32 cellular contexts compared by ENCODE assay signal in genomic region chr19:55615553-55616394, GRCh38.
"Had no signal": no experiment of that assay in that cellular context is flagged by ENCODE, and none has a peak within 500 bp of the region (broad histone marks: within the 10 kb centered on the region; RNA-seq: fewer than 3 reads in every experiment).

No MANE protein-coding gene starts in this region.

- H3K9me3 Mint-ChIP-seq: activated CD4-positive, alpha-beta memory T cell treated with anti-CD3 and anti-CD28 coated beads for 36 hours; activated CD4-positive, alpha-beta T cell treated with anti-CD3 and anti-CD28 coated beads, Interleukin-2, amount 10 ng/mL, durations not matched to agents 24 days and 14 days; activated naive CD4-positive, alpha-beta T cell treated with anti-CD3 and anti-CD28 coated beads for 36 hours; activated naive CD4-positive, alpha-beta T cell treated with anti-CD3 and anti-CD28 coated beads, Interleukin-2, amount 50 U/mL, for 24 hours; activated naive CD8-positive, alpha-beta T cell treated with anti-CD3 and anti-CD28 coated beads for 36 hours; activated naive CD8-positive, alpha-beta T cell treated with anti-CD3 and anti-CD28 coated beads, Interleukin-2, amount 50 U/mL, for 24 hours; activated T-helper 1 cell treated with anti-CD3 and anti-CD28 coated beads, Interleukin-12 subunit alpha, Interleukin-12 subunit beta, Interleukin-2, Interleukin-4 antibody, amounts not matched to agents 30 ng/mL and 10 ng/mL and 1 ng/mL, durations not matched to agents 14 hours and 24 hours and 36 hours; activated T-helper 2 cell treated with anti-CD3 and anti-CD28 coated beads, Interferon-gamma antibody, Interleukin-2, Interleukin-4, amounts not matched to agents 10 μg/mL and 5 μg/mL and 100 μg/mL, durations not matched to agents 14 hours and 24 hours and 36 hours had no signal

- DNase-seq: activated CD4-positive, alpha-beta memory T cell treated with anti-CD3 and anti-CD28 coated beads for 36 hours; activated CD4-positive, alpha-beta T cell treated with anti-CD3 and anti-CD28 coated beads for 36 hours; activated CD4-positive, alpha-beta T cell treated with anti-CD3 and anti-CD28 coated beads, Interleukin-2, amount 10 ng/mL, durations not matched to agents 24 days and 14 days; activated CD4-positive, CD25-positive, alpha-beta regulatory T cell; activated CD4-positive, CD25-positive, alpha-beta regulatory T cell treated with anti-CD3 and anti-CD28 coated beads, Interleukin-2, amount 50 U/mL, for 72 hours; activated CD8-positive, alpha-beta memory T cell treated with anti-CD3 and anti-CD28 coated beads, Interleukin-2, amount 10 ng/mL, durations not matched to agents 7 days and 5 days; activated CD8-positive, alpha-beta memory T cell treated with anti-CD3 and anti-CD28 coated beads, Interleukin-2, amount 50 U/mL, for 4 hours; activated CD8-positive, alpha-beta T cell treated with anti-CD3 and anti-CD28 coated beads, Interleukin-2, amount 10 ng/mL, durations not matched to agents 7 days and 5 days; activated effector memory CD4-positive, alpha-beta T cell treated with anti-CD3 and anti-CD28 coated beads, Interleukin-2, amount 50 U/mL, for 16 hours; activated naive CD4-positive, alpha-beta T cell treated with anti-CD3 and anti-CD28 coated beads for 36 hours; activated naive CD8-positive, alpha-beta T cell treated with anti-CD3 and anti-CD28 coated beads for 36 hours; activated naive CD8-positive, alpha-beta T cell treated with anti-CD3 and anti-CD28 coated beads, Interleukin-2, amount 50 U/mL, for 24 hours; activated T-cell treated with anti-CD3 and anti-CD28 coated beads, Interleukin-2, amount 50 U/mL, for 1 hour; activated T-cell treated with anti-CD3 and anti-CD28 coated beads, Interleukin-2, amount 50 U/mL, for 48 hours; adrenal gland; amygdala; aorta; body of pancreas; central memory CD4-positive, alpha-beta T cell; cerebellar nuclear complex; colonic mucosa; effector CD8-positive, alpha-beta T cell; esophagus squamous epithelium; foreskin melanocyte; T-helper 2 cell had no signal

- H3K36me3 ChIP-seq: colonic mucosa had no signal

- H3K4me3 ChIP-seq: adrenal gland, body of pancreas, cardiac muscle cell, colonic mucosa, esophagus squamous epithelium, gastroesophageal sphincter had no signal

- FAIRE-seq: endometrium, endothelial cell of umbilical vein had no signal

- H3K27ac Mint-ChIP-seq: activated CD4-positive, alpha-beta memory T cell treated with anti-CD3 and anti-CD28 coated beads for 36 hours; activated CD4-positive, alpha-beta T cell treated with anti-CD3 and anti-CD28 coated beads for 36 hours; activated CD4-positive, alpha-beta T cell treated with anti-CD3 and anti-CD28 coated beads, Interleukin-2, amount 10 ng/mL, durations not matched to agents 24 days and 14 days; activated CD8-positive, alpha-beta memory T cell treated with anti-CD3 and anti-CD28 coated beads, Interleukin-2, amount 10 ng/mL, durations not matched to agents 7 days and 5 days; activated CD8-positive, alpha-beta T cell treated with anti-CD3 and anti-CD28 coated beads, Interleukin-2, amount 10 ng/mL, durations not matched to agents 7 days and 5 days; activated naive CD4-positive, alpha-beta T cell treated with anti-CD3 and anti-CD28 coated beads for 36 hours; activated naive CD4-positive, alpha-beta T cell treated with anti-CD3 and anti-CD28 coated beads, Interleukin-2, amount 50 U/mL, for 24 hours; activated naive CD8-positive, alpha-beta T cell treated with anti-CD3 and anti-CD28 coated beads for 36 hours; activated naive CD8-positive, alpha-beta T cell treated with anti-CD3 and anti-CD28 coated beads, Interleukin-2, amount 50 U/mL, for 24 hours; activated T-helper 1 cell treated with anti-CD3 and anti-CD28 coated beads, Interleukin-12 subunit alpha, Interleukin-12 subunit beta, Interleukin-2, Interleukin-4 antibody, amounts not matched to agents 30 ng/mL and 10 ng/mL and 1 ng/mL, durations not matched to agents 14 hours and 24 hours and 36 hours; activated T-helper 2 cell treated with anti-CD3 and anti-CD28 coated beads, Interferon-gamma antibody, Interleukin-2, Interleukin-4, amounts not matched to agents 10 μg/mL and 5 μg/mL and 100 μg/mL, durations not matched to agents 14 hours and 24 hours and 36 hours had no signal

- H3K27me3 Mint-ChIP-seq: activated CD4-positive, alpha-beta memory T cell treated with anti-CD3 and anti-CD28 coated beads for 36 hours; activated CD4-positive, alpha-beta T cell treated with anti-CD3 and anti-CD28 coated beads for 36 hours; activated CD4-positive, alpha-beta T cell treated with anti-CD3 and anti-CD28 coated beads, Interleukin-2, amount 10 ng/mL, durations not matched to agents 24 days and 14 days; activated CD8-positive, alpha-beta memory T cell treated with anti-CD3 and anti-CD28 coated beads, Interleukin-2, amount 10 ng/mL, durations not matched to agents 7 days and 5 days; activated naive CD4-positive, alpha-beta T cell treated with anti-CD3 and anti-CD28 coated beads, Interleukin-2, amount 50 U/mL, for 24 hours; activated naive CD8-positive, alpha-beta T cell treated with anti-CD3 and anti-CD28 coated beads for 36 hours; activated naive CD8-positive, alpha-beta T cell treated with anti-CD3 and anti-CD28 coated beads, Interleukin-2, amount 50 U/mL, for 24 hours had no signal

- H3K4me3 Mint-ChIP-seq: activated CD4-positive, alpha-beta memory T cell treated with anti-CD3 and anti-CD28 coated beads for 36 hours; activated CD4-positive, alpha-beta T cell treated with anti-CD3 and anti-CD28 coated beads for 36 hours; activated CD4-positive, alpha-beta T cell treated with anti-CD3 and anti-CD28 coated beads, Interleukin-2, amount 10 ng/mL, durations not matched to agents 24 days and 14 days; activated CD8-positive, alpha-beta memory T cell treated with anti-CD3 and anti-CD28 coated beads, Interleukin-2, amount 10 ng/mL, durations not matched to agents 7 days and 5 days; activated CD8-positive, alpha-beta T cell treated with anti-CD3 and anti-CD28 coated beads, Interleukin-2, amount 10 ng/mL, durations not matched to agents 7 days and 5 days; activated naive CD4-positive, alpha-beta T cell treated with anti-CD3 and anti-CD28 coated beads for 36 hours; activated naive CD4-positive, alpha-beta T cell treated with anti-CD3 and anti-CD28 coated beads, Interleukin-2, amount 50 U/mL, for 24 hours; activated naive CD8-positive, alpha-beta T cell treated with anti-CD3 and anti-CD28 coated beads for 36 hours; activated naive CD8-positive, alpha-beta T cell treated with anti-CD3 and anti-CD28 coated beads, Interleukin-2, amount 50 U/mL, for 24 hours; activated T-helper 1 cell treated with anti-CD3 and anti-CD28 coated beads, Interleukin-12 subunit alpha, Interleukin-12 subunit beta, Interleukin-2, Interleukin-4 antibody, amounts not matched to agents 30 ng/mL and 10 ng/mL and 1 ng/mL, durations not matched to agents 14 hours and 24 hours and 36 hours had no signal

- H3K9me3 ChIP-seq: adrenal gland, body of pancreas, colonic mucosa, esophagus squamous epithelium, gastroesophageal sphincter had no signal

- H3K4me1 ChIP-seq: colonic mucosa had no signal

- ATAC-seq: activated CD4-positive, alpha-beta T cell treated with anti-CD3 and anti-CD28 coated beads for 36 hours; activated CD8-positive, alpha-beta memory T cell treated with anti-CD3 and anti-CD28 coated beads, Interleukin-2, amount 10 ng/mL, durations not matched to agents 7 days and 5 days; activated CD8-positive, alpha-beta T cell treated with anti-CD3 and anti-CD28 coated beads, Interleukin-2, amount 10 ng/mL, durations not matched to agents 7 days and 5 days; activated naive CD8-positive, alpha-beta T cell treated with anti-CD3 and anti-CD28 coated beads, Interleukin-2, amount 50 U/mL, for 24 hours; body of pancreas; gastroesophageal sphincter had no signal

- H3K27ac ChIP-seq: adrenal gland, body of pancreas, cardiac muscle cell, colonic mucosa, esophagus squamous epithelium, gastroesophageal sphincter had no signal

- H3K27me3 ChIP-seq: adrenal gland, body of pancreas, cardiac muscle cell, colonic mucosa, esophagus squamous epithelium, gastroesophageal sphincter had no signal
